In genomic region chr17:75261336-75262111, GRCh38 we compare ENCODE assay signal across 8 cellular contexts. TPM values are rescaled to one million over a fixed set of nuclear protein-coding genes. Genes with fewer than 3 reads are reported as not detected.
A peak's percentile ranks its signal among the peaks of the same experiment; 100 is the strongest.
DNase-seq lines count a peak whose midpoint lies in the region; TF ChIP-seq lines count a peak whose summit lies in the region.

GGA3 (minus strand) TSS chr17:75261606; CDS start chr17:75261587, 19 bp downstream.
MRPS7 (plus strand) TSS chr17:75261879; CDS start chr17:75261901, 22 bp downstream.

- in situ Hi-C loops in G401 (cut with HindIII; ENCODE audit: low sequenced_read_pairs) = no loop called here

- no peak for TF ChIP-seq CTCF in neutrophil (IDR thresholded peaks at IDR 0.05)

- H3K27ac ChIP-seq in SJSA1 (peak within 1 kb of the TSS; percentile 98), neutrophil (peak within 1 kb of the TSS; percentile 96), substantia nigra (ENCODE audit: low read depth, low read length, poor library complexity, severe bottlenecking) (peak within 1 kb of the TSS; percentile 97)

- H3K4me1 ChIP-seq in SJSA1 (replicated peaks) (peaks cover 17% of the 10 kb centered on the region), neutrophil (ENCODE audit: control insufficient read depth in 1 of 2, insufficient read depth in 1 of 2, low read depth in 1 of 2, low read length in 1 of 2) (peaks cover 46 to 50% of the 10 kb centered on the region in 2 experiments)

- CTCF ChIA-PET in HEK293T (lab: Yijun Ruan, JAX) = interaction anchor here (0.7 to 4.3 kb wide), 4 partner anchors 9 to 150 kb away, joined by 4 to 26 read pairs (median 10); partner anchors contain the start of gene MIF4GD

- H3K27me3 ChIP-seq in SJSA1 (replicated peaks) (no peaks in the 10 kb centered on the region), neutrophil (no peaks in the 10 kb centered on the region)

- DNase-seq in G401 (ENCODE audit: low spot score) (peak; percentile 95), HEK293T (ENCODE audit: extremely low spot score) (peak; percentile 96), MV-4-11 (lab: John Stamatoyannopoulos, UW) (peak; percentile 86), SJSA1 (ENCODE audit: low read depth in 1 of 2, low spot score in 2 of 2) (peak; percentile 98 to 100), foreskin melanocyte (peak; percentile 89), substantia nigra (lab: John Stamatoyannopoulos, UW) (peak; percentile 56 to 96 (median 92))
- DNase-seq in activated naive CD4-positive, alpha-beta T cell (lab: John Stamatoyannopoulos, UW) = peak; percentile 88 to 97 (median 95)

- H3K9me3 ChIP-seq in SJSA1 (replicated peaks) (no peaks in the 10 kb centered on the region), neutrophil (no peaks in the 10 kb centered on the region)

- H3K4me3 ChIP-seq in SJSA1 = peak within 1 kb of the TSS; percentile 85
- H3K4me3 ChIP-seq in neutrophil (ENCODE audit: low read depth in 1 of 2, low read length in 1 of 2) = peak within 1 kb of the TSS; percentile 78 to 99

- peaks cover 58% of the 10 kb centered on the region for H3K36me3 ChIP-seq in SJSA1
- H3K36me3 ChIP-seq in neutrophil = no peaks in the 10 kb centered on the region

- POLR2A ChIA-PET in HEK293T (lab: Yijun Ruan, JAX) = interaction anchor here (0.8 to 4.4 kb wide), 16 partner anchors 11 to 226 kb away, joined by 3 to 120 read pairs (median 6); partner anchors contain the start of genes GRB2, MIF4GD, SLC25A19 and TMEM94

TF ChIP-seq in HEK293T, 16 proteins besides CTCF, POLR2A, EP300 and RAD21:
- TF ChIP-seq ZNF384 (IDR thresholded peaks at IDR 0.05) = no peak
- no peak for TF ChIP-seq HDGF (IDR thresholded peaks at IDR 0.05; ENCODE audit: borderline replicate concordance)
- peak; percentile 55; the same call in 1 of the 2 replicates for TF ChIP-seq L3MBTL2 (conservative IDR thresholded peaks at IDR 0.05)
- TF ChIP-seq ARNT (IDR thresholded peaks at IDR 0.05) = no peak
- 0 out of 2 replicates have a peak, but pooled peaks have one; percentile 35 for TF ChIP-seq FOXM1 (IDR thresholded peaks at IDR 0.05; ENCODE audit: borderline replicate concordance)
- TF ChIP-seq TARDBP (IDR thresholded peaks at IDR 0.05) = no peak
- TF ChIP-seq SUZ12 (IDR thresholded peaks at IDR 0.05) = no peak
- TF ChIP-seq SP1 (IDR thresholded peaks at IDR 0.05) = no peak
- no peak; the same call in 1 of the 2 replicates for TF ChIP-seq PKNOX1 (IDR thresholded peaks at IDR 0.05)
- no peak for TF ChIP-seq FOXK2 (IDR thresholded peaks at IDR 0.05)
- TF ChIP-seq LEF1 (IDR thresholded peaks at IDR 0.05; ENCODE audit: borderline replicate concordance) = no peak
- peak; percentile 69 for TF ChIP-seq ELF4 (IDR thresholded peaks at IDR 0.05)

RNA-seq across cellular contexts. Expression of gene GGA3, which starts in this region (rescaled TPM):
- total RNA-seq in G401 (2014; rRNA removed; shearing (Covaris generic)) = 16.6 and 25.4 TPM in 2 replicates
- 13.1 and 13.8 TPM in 2 replicates for total RNA-seq in SJSA1 (2014; rRNA removed; shearing (Covaris generic))

RNA-seq across cellular contexts. Expression of gene MRPS7, which starts in this region (rescaled TPM):
- 87.4 and 107 TPM in 2 replicates for total RNA-seq in G401 (2014; rRNA removed; shearing (Covaris generic))
- total RNA-seq in SJSA1 (2014; rRNA removed; shearing (Covaris generic)) = 91.5 and 113 TPM in 2 replicates

Comparison
In these comparisons a context has a peak if more than half of its experiments do, and no peak if none do; other contexts are left out.
1. Peak in every context shown above with its lines: DNase-seq, H3K4me3 ChIP-seq and H3K27ac ChIP-seq.